In the genomic region with DNA sequence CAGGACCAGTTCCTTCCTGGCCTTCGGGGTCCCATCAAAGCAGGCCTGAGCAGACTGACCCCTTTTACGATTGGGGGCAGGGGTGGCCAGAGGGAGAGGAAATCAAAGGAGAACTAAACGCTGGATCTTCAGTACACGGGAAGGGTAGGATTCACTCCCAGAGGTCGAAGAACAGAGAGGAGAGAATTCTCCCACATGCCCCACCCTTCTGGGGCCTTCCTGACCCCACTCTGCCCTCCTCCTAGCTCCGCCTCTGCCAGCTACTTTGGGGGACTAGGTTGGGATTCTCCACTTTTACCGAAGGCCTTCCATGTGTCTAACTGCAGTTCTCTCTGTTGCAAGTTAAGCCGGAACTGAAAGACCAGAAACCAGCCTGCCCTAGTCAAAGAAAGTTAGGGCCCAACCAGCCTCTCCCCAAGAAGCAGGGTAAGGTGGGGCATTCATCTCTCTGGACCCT, we compare ENCODE assay signal across 8 cellular contexts. TPM values are rescaled to one million over a fixed set of nuclear protein-coding genes. Genes with fewer than 3 reads are reported as not detected.
A peak's percentile ranks its signal among the peaks of the same experiment; 100 is the strongest.
DNase-seq lines count a peak whose midpoint lies in the region; ATAC-seq and TF ChIP-seq lines count a peak whose summit lies in the region.

No MANE protein-coding gene starts in this region.

- H3K4me2 ChIP-seq in Loucy (ENCODE audit: low read depth, low read length, poor library complexity, severe bottlenecking), result peak overlapping the region; percentile 89

- CTCF ChIA-PET in Caco-2 (lab: Charles Lee), result interaction anchor here (0.7 to 2.0 kb wide), 5 partner anchors 11 to 234 kb away, joined by 3 to 12 read pairs (median 5); a partner anchor contains a TSS

- WGBS in adrenal gland, 4 donors, result 26 to 43% (median 33%) methylated on average over 7 to 8 of the region's 8 CpGs

- peak overlapping the region; percentile 43 to 88 (median 68) for H3K27ac ChIP-seq in adrenal gland

- TF ChIP-seq CTCF in Caco-2 (IDR thresholded peaks at IDR 0.05; ENCODE audit: insufficient read depth in 1 of 2, low read depth in 1 of 2, low read length in 1 of 2, severe bottlenecking in 1 of 2, unreplicated experiment in 1 of 2) (no peak), Loucy (conservative IDR thresholded peaks at IDR 0.05; ENCODE audit: low read length) (no peak), adrenal gland (IDR thresholded peaks at IDR 0.05) (no peak)

- H4K20me1 ChIP-seq in Loucy (ENCODE audit: insufficient read depth, low read length, poor library complexity, severe bottlenecking), result peaks cover 20% of the 10 kb centered on the region

- POLR2A ChIA-PET in Caco-2 (lab: Charles Lee), result interaction anchor here (2.2 kb wide), 1 partner anchor 45 kb away, joined by 8 read pairs; a partner anchor contains a TSS

- no peaks in the 10 kb centered on the region for H3K9me2 ChIP-seq in Loucy (replicated peaks; ENCODE audit: low read depth, low read length)

- H3K27me3 ChIP-seq in Caco-2 (replicated peaks; ENCODE audit: control insufficient read depth, insufficient read depth, low read length) (no peaks in the 10 kb centered on the region), Loucy (ENCODE audit: insufficient read depth, low read length, poor library complexity, severe bottlenecking) (peaks cover 13% of the 10 kb centered on the region), adrenal gland (no peaks in the 10 kb centered on the region), iPS-15b (ENCODE audit: control insufficient read depth, insufficient read depth, low read length) (no peaks in the 10 kb centered on the region)

- peaks cover 43% of the 10 kb centered on the region for H3K4me1 Mint-ChIP-seq in Caco-2 (ENCODE audit: low read depth, unreplicated experiment)

- H3K4me3 ChIP-seq in Caco-2 (ENCODE audit: low read depth, low read length), result peak overlapping the region; percentile 99
- H3K4me3 ChIP-seq in Loucy (ENCODE audit: low read length, poor library complexity, severe bottlenecking), result peak overlapping the region; percentile 96
- peak overlapping the region in 2 of 4 donors; percentile 74 to 95 for H3K4me3 ChIP-seq in adrenal gland
- peak overlapping the region; percentile 89 for H3K4me3 ChIP-seq in iPS-15b (ENCODE audit: low read depth, low read length)

- H3K4me1 ChIP-seq in Caco-2 (peaks cover 41% of the 10 kb centered on the region), Loucy (ENCODE audit: insufficient read depth, low read length, poor library complexity, severe bottlenecking) (peaks cover 75% of the 10 kb centered on the region), adrenal gland (replicated peaks in 1 of 2) (peaks cover 0 to 33% of the 10 kb centered on the region in 2 donors), iPS-15b (ENCODE audit: control insufficient read depth, insufficient read depth, low read length) (peaks cover 47% of the 10 kb centered on the region)

- no peaks in the 10 kb centered on the region for H3K27me3 Mint-ChIP-seq in Caco-2 (ENCODE audit: insufficient read depth, unreplicated experiment)

- H3K9ac ChIP-seq in Loucy (ENCODE audit: low read depth, low read length, poor library complexity, severe bottlenecking), result peak overlapping the region; percentile 99
- peak overlapping the region; percentile 14 for H3K9ac ChIP-seq in iPS-15b (ENCODE audit: low read depth, low read length)

- H3K9me3 ChIP-seq in Caco-2 (no peaks in the 10 kb centered on the region), Loucy (ENCODE audit: insufficient read depth, low read depth, low read length) (no peaks in the 10 kb centered on the region), adrenal gland (replicated peaks in 1 of 3) (no peaks in the 10 kb centered on the region), iPS-15b (ENCODE audit: control insufficient read depth, insufficient read depth, low read length) (no peaks in the 10 kb centered on the region)

- peak; percentile 44 to 48 for DNase-seq in Caco-2
- no peak for DNase-seq in adrenal gland
- peak; percentile 49 for DNase-seq in stimulated activated naive CD8-positive, alpha-beta T cell treated with anti-CD3 and anti-CD28 coated beads, Interleukin-15, Interleukin-2, amounts not matched to agents 100 U/mL and 50 U/mL, for 24 hours
- DNase-seq in HK-2 (ENCODE audit: unreplicated experiment), result no peak

- H3K4me3 Mint-ChIP-seq in Caco-2 (ENCODE audit: unreplicated experiment), result peak overlapping the region; percentile 82

- intact Hi-C loops in Caco-2 (cut with micrococcal nuclease; ENCODE audit: unreplicated experiment), result loop anchor here (1.0 to 2.0 kb wide), 2 partner anchors 40 to 41 kb away; a partner anchor contains a TSS
- intact Hi-C loops in adrenal gland (cut with DNase I), result no loop called here

- H3K9me3 Mint-ChIP-seq in Caco-2 (ENCODE audit: unreplicated experiment), result no peaks in the 10 kb centered on the region

- peaks cover 3% of the 10 kb centered on the region; the same call in 1 of the 2 replicates for H3F3A ChIP-seq in Loucy (ENCODE audit: low read depth)

- BruUV-seq in Caco-2 (replicated peaks; lab: Mats Ljungman, UMichigan), result no TSS peak

- H2AFZ ChIP-seq in Loucy (ENCODE audit: low read length), result 0 out of 2 replicates have a peak overlapping the region, but pooled peaks have one; percentile 57

- peak overlapping the region; percentile 50 for H3K27ac Mint-ChIP-seq in Caco-2 (ENCODE audit: unreplicated experiment)

- H3K36me3 ChIP-seq in Caco-2 (ENCODE audit: control insufficient read depth, insufficient read depth, low read length) (no peaks in the 10 kb centered on the region; the same call in 1 of the 2 replicates), Loucy (ENCODE audit: insufficient read depth, low read length) (no peaks in the 10 kb centered on the region; the same call in 1 of the 2 replicates), adrenal gland (replicated peaks in 1 of 2) (no peaks in the 10 kb centered on the region), iPS-15b (ENCODE audit: control insufficient read depth, insufficient read depth, low read length) (no peaks in the 10 kb centered on the region)

- peaks cover 6% of the 10 kb centered on the region for H3K36me3 Mint-ChIP-seq in Caco-2 (ENCODE audit: insufficient read depth, unreplicated experiment)

- ATAC-seq in stimulated activated naive CD8-positive, alpha-beta T cell treated with anti-CD3 and anti-CD28 coated beads, Interleukin-15, Interleukin-2, amounts not matched to agents 100 U/mL and 50 U/mL, for 24 hours, result no peak
- ATAC-seq in GM21619 (IDR thresholded peaks at IDR 0.05; ENCODE audit: unreplicated experiment), result no peak
- no peak for ATAC-seq in GM18511 (IDR thresholded peaks at IDR 0.05; ENCODE audit: unreplicated experiment)

- no peak for TF ChIP-seq POLR2A in adrenal gland (IDR thresholded peaks at IDR 0.05)

- H3K79me2 ChIP-seq in Loucy (ENCODE audit: insufficient read depth, low read length), result peaks cover 72% of the 10 kb centered on the region

RNA-seq across cellular contexts. Expression of a gene that starts 0.7 kb away (rescaled TPM):
- total RNA-seq in Caco-2 (2022) (46.9 and 60.3 TPM in 2 replicates), adrenal gland (10 to 100 TPM; 22.3 to 41.3 (median 33.4) TPM)
- polyA plus RNA-seq in adrenal gland, result 10 to 100 TPM; 13.6 to 27.8 (median 19.9) TPM

RNA-seq across cellular contexts. Expression of a gene that starts 37.6 kb away (rescaled TPM):
- not detected in 2 replicates for total RNA-seq in Caco-2 (2022)
- not detected for total RNA-seq in adrenal gland
- polyA plus RNA-seq in adrenal gland, result not detected

RNA-seq across cellular contexts. Expression of a gene that starts 41.8 kb away (rescaled TPM):
- total RNA-seq in Caco-2 (2022) (198 and 203 TPM in 2 replicates), adrenal gland (100 to 1,000 TPM; 171 to 722 (median 354) TPM)
- 100 to 1,000 TPM; 164 to 724 (median 287) TPM for polyA plus RNA-seq in adrenal gland

RNA-seq across cellular contexts. Expression of a gene that starts 44.8 kb away (rescaled TPM):
- total RNA-seq in Caco-2 (2022) (68.5 and 72.9 TPM in 2 replicates), adrenal gland (10 to 100 TPM; 16.8 to 48.5 (median 37.8) TPM)
- polyA plus RNA-seq in adrenal gland, result 10 to 100 TPM; 33.2 to 46.4 (median 37.0) TPM

Comparison
In these comparisons a context has a peak if more than half of its experiments do, and no peak if none do; other contexts are left out.
1. DNase-seq: peak in Caco-2 (2 of 2) and stimulated activated naive CD8-positive, alpha-beta T cell treated with anti-CD3 and anti-CD28 coated beads, Interleukin-15, Interleukin-2, amounts not matched to agents 100 U/mL and 50 U/mL, for 24 hours (single experiment); none in adrenal gland (0 of 7) and HK-2 (single experiment).